ENCODE assay signal across 18 cellular contexts in the genomic region with DNA sequence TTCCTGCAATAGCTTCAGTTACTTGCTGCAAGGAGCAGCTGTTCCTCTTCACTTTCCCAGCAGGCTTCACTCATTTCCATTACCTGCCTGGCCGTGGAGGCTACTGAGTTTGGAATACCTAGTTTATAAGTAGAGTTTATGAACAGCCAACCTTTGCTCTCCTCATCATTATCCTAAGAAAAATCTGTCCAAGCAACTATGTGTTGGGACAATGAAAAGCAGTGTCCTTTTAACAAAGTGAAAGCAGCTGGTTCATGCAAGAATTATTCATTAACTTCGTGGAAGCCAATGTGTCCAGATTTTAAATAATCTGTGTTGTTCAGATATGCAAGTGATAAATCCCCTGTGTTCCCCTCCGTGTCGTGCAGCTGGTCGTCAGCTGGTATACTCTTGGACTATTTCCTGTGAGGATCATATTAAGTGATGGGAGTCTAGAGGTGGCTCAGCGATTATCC. TPM values are rescaled to one million over a fixed set of nuclear protein-coding genes. Genes with fewer than 3 reads are reported as not detected.
DNase-seq lines count a peak whose midpoint lies in the region; ATAC-seq, FAIRE-seq and TF ChIP-seq lines count a peak whose summit lies in the region.
"Had no signal": no experiment of that assay in that cellular context is flagged by ENCODE, and none has a peak within 500 bp of the region (broad histone marks: within the 10 kb centered on the region; RNA-seq: fewer than 3 reads in every experiment).

No MANE protein-coding gene starts in this region.

- no peaks in the 10 kb centered on the region for H4K20me1 ChIP-seq in SK-N-SH (ENCODE audit: insufficient read depth)
- no peaks in the 10 kb centered on the region for H4K20me1 ChIP-seq in astrocyte (ENCODE audit: insufficient read depth, low read length)

- H2BK15ac ChIP-seq in mesenchymal stem cell (ENCODE audit: low read depth, poor library complexity, severe bottlenecking), result no peak overlapping the region

- H3K4me1 ChIP-seq in SK-N-SH (ENCODE audit: control insufficient read depth in 1 of 2, insufficient read depth in 2 of 2, low read depth in 1 of 2, low read length in 1 of 2) (peaks cover 2 to 6% of the 10 kb centered on the region in 2 experiments; a peak in 2 of 4 replicates), astrocyte (ENCODE audit: insufficient read depth, low read length) (no peaks in the 10 kb centered on the region), mesenchymal stem cell (ENCODE audit: control insufficient read depth, insufficient read depth, low read depth, low read length) (no peaks in the 10 kb centered on the region), upper lobe of right lung (no peaks in the 10 kb centered on the region)

- no peaks in the 10 kb centered on the region for H3K9me3 Mint-ChIP-seq in astrocyte (ENCODE audit: unreplicated experiment)
- H3K9me3 Mint-ChIP-seq: activated T-cell treated with anti-CD3 and anti-CD28 coated beads, Interleukin-2, amount 50 U/mL, for 24 hours; dendritic cell treated with granulocyte-macrophage colony-stimulating factor and Interleukin-4, amounts not matched to agents 40 ng/mL and 50 ng/mL, for 4 days; natural killer cell treated with Interleukin-12 subunit alpha and Interleukin-12 subunit beta and Interleukin-15 and Interleukin-18, amount 100 ng/mL, for 72 hours had no signal

- H3K79me2 ChIP-seq in SK-N-SH (ENCODE audit: insufficient read depth) (no peaks in the 10 kb centered on the region), astrocyte (ENCODE audit: insufficient read depth, low read length) (no peaks in the 10 kb centered on the region)

- H3K27ac ChIP-seq in SK-N-SH (ENCODE audit: low read depth in 2 of 2, low read length in 1 of 2) (no peak overlapping the region), astrocyte (ENCODE audit: low read depth, low read length) (no peak overlapping the region), mesenchymal stem cell (ENCODE audit: low read length, poor library complexity, severe bottlenecking) (peak overlapping the region; percentile 38), upper lobe of right lung (no peak overlapping the region)

- TF ChIP-seq EP300 in SK-N-SH (IDR thresholded peaks at IDR 0.05; ENCODE audit: borderline replicate concordance in 1 of 2, low read depth in 1 of 2, low read length in 1 of 2), result no peak

- H3K9ac ChIP-seq in SK-N-SH, result no peak overlapping the region
- no peak overlapping the region for H3K9ac ChIP-seq in astrocyte (ENCODE audit: low read length)
- H3K9ac ChIP-seq in mesenchymal stem cell (ENCODE audit: low read length), result peak overlapping the region; percentile 44

- TF ChIP-seq RAD21 in SK-N-SH (IDR thresholded peaks at IDR 0.05; ENCODE audit: low read length), result no peak

- no peak overlapping the region for H3K14ac ChIP-seq in mesenchymal stem cell (ENCODE audit: low read length in 2 of 2)

- H4K91ac ChIP-seq in mesenchymal stem cell (ENCODE audit: low read length), result no peak overlapping the region

- WGBS in SK-N-SH (ENCODE audit: low lambda C conversion rate), result 76% methylated on average over 6 of the region's 6 CpGs
- WGBS in mesenchymal stem cell, result 75% methylated on average over 5 of the region's 6 CpGs

- peaks cover 14% of the 10 kb centered on the region for H3K4me1 Mint-ChIP-seq in astrocyte (ENCODE audit: low read depth, unreplicated experiment)

- no peak overlapping the region for H3K4me3 ChIP-seq in SK-N-SH (ENCODE audit: low read depth in 2 of 2, low read length in 1 of 2)
- no peak overlapping the region for H3K4me3 ChIP-seq in astrocyte (ENCODE audit: insufficient read depth, low read depth, low read length)
- H3K4me3 ChIP-seq in mesenchymal stem cell (ENCODE audit: insufficient read depth in 1 of 2, low read depth in 1 of 2, low read length in 2 of 2), result peak overlapping the region in 1 of 2 experiments; percentile 67
- peak overlapping the region; percentile 23 for H3K4me3 ChIP-seq in upper lobe of right lung

- H2AFZ ChIP-seq in SK-N-SH (ENCODE audit: low read depth) (0 out of 2 replicates have a peak overlapping the region, but pooled peaks have one; percentile 36), astrocyte (ENCODE audit: low read depth, low read length) (peak overlapping the region; percentile 55), mesenchymal stem cell (ENCODE audit: low read depth, low read length) (no peak overlapping the region)

- H3K18ac ChIP-seq in mesenchymal stem cell (ENCODE audit: low read depth in 1 of 2, low read length in 2 of 2), result no peak overlapping the region

- ATAC-seq in SK-N-SH treated with all-trans-retinoic acid at 6 μM for 48 hours (no peak), upper lobe of right lung (no peak)
- ATAC-seq: natural killer cell treated with Interleukin-12 subunit alpha and Interleukin-12 subunit beta and Interleukin-15 and Interleukin-18, amount 100 ng/mL, for 72 hours had no signal

- H3K79me1 ChIP-seq in mesenchymal stem cell (replicated peaks; ENCODE audit: low read length, poor library complexity, severe bottlenecking), result no peaks in the 10 kb centered on the region

- no peak overlapping the region for H3K4ac ChIP-seq in mesenchymal stem cell (ENCODE audit: low read depth in 1 of 2, low read length in 2 of 2)

- no peak overlapping the region for H2BK120ac ChIP-seq in mesenchymal stem cell (ENCODE audit: low read depth, low read length)

- no peak overlapping the region for H4K8ac ChIP-seq in mesenchymal stem cell (ENCODE audit: low read length)

- no peak overlapping the region for H3K4me3 Mint-ChIP-seq in astrocyte (ENCODE audit: unreplicated experiment)
- H3K4me3 Mint-ChIP-seq: activated T-cell treated with anti-CD3 and anti-CD28 coated beads, Interleukin-2, amount 50 U/mL, for 24 hours; dendritic cell treated with granulocyte-macrophage colony-stimulating factor and Interleukin-4, amounts not matched to agents 40 ng/mL and 50 ng/mL, for 4 days; natural killer cell treated with Interleukin-12 subunit alpha and Interleukin-12 subunit beta and Interleukin-15 and Interleukin-18, amount 100 ng/mL, for 72 hours had no signal

- H3K23ac ChIP-seq in mesenchymal stem cell (ENCODE audit: low read length in 2 of 2), result no peak overlapping the region

- H3K27ac Mint-ChIP-seq in astrocyte (ENCODE audit: unreplicated experiment), result no peak overlapping the region
- H3K27ac Mint-ChIP-seq: activated T-cell treated with anti-CD3 and anti-CD28 coated beads, Interleukin-2, amount 50 U/mL, for 24 hours; dendritic cell treated with granulocyte-macrophage colony-stimulating factor and Interleukin-4, amounts not matched to agents 40 ng/mL and 50 ng/mL, for 4 days; natural killer cell treated with Interleukin-12 subunit alpha and Interleukin-12 subunit beta and Interleukin-15 and Interleukin-18, amount 100 ng/mL, for 72 hours had no signal

- no peaks in the 10 kb centered on the region for H3K36me3 Mint-ChIP-seq in astrocyte (ENCODE audit: low read depth, unreplicated experiment)
- H3K36me3 Mint-ChIP-seq: natural killer cell treated with Interleukin-12 subunit alpha and Interleukin-12 subunit beta and Interleukin-15 and Interleukin-18, amount 100 ng/mL, for 72 hours had no signal

- TF ChIP-seq CTCF in SK-N-SH (IDR thresholded peaks at IDR 0.05), result no peak
- no peak for TF ChIP-seq CTCF in astrocyte (IDR thresholded peaks at IDR 0.05; ENCODE audit: insufficient read depth, low read depth, low read length)
- no peak for TF ChIP-seq CTCF in upper lobe of right lung (IDR thresholded peaks at IDR 0.05)

- no peaks in the 10 kb centered on the region for H3K27me3 ChIP-seq in SK-N-SH (ENCODE audit: insufficient read depth)
- no peaks in the 10 kb centered on the region for H3K27me3 ChIP-seq in astrocyte (ENCODE audit: insufficient read depth, low read length)
- H3K27me3 ChIP-seq in mesenchymal stem cell (ENCODE audit: control insufficient read depth in 1 of 2, insufficient read depth in 1 of 2, low read length in 2 of 2), result no peaks in the 10 kb centered on the region
- no peaks in the 10 kb centered on the region for H3K27me3 ChIP-seq in upper lobe of right lung

- H3K9me3 ChIP-seq in SK-N-SH (no peaks in the 10 kb centered on the region), astrocyte (ENCODE audit: insufficient read depth, low read depth, low read length) (no peaks in the 10 kb centered on the region), mesenchymal stem cell (ENCODE audit: control insufficient read depth, low read length) (no peaks in the 10 kb centered on the region), upper lobe of right lung (no peaks in the 10 kb centered on the region)

- H3F3A ChIP-seq in SK-N-SH (replicated peaks; ENCODE audit: insufficient read depth), result no peaks in the 10 kb centered on the region

- H3K27me3 Mint-ChIP-seq in astrocyte (ENCODE audit: low read depth, unreplicated experiment), result no peaks in the 10 kb centered on the region
- H3K27me3 Mint-ChIP-seq: dendritic cell treated with granulocyte-macrophage colony-stimulating factor and Interleukin-4, amounts not matched to agents 40 ng/mL and 50 ng/mL, for 4 days had no signal

- POLR2A ChIA-PET in SK-N-SH (lab: Yijun Ruan, JAX), result no interaction called here

- H3K9me2 ChIP-seq in SK-N-SH, result no peaks in the 10 kb centered on the region

- no peak overlapping the region for H2BK12ac ChIP-seq in mesenchymal stem cell (ENCODE audit: low read length in 2 of 2)

- CTCF ChIA-PET in SK-N-SH (lab: Yijun Ruan, JAX), result interaction anchor here (0.9 to 1.4 kb wide), 3 partner anchors 9 to 79 kb away, joined by 3 read pairs; a partner anchor contains a TSS

- H3K36me3 ChIP-seq in SK-N-SH (replicated peaks in 1 of 2; ENCODE audit: control insufficient read depth in 1 of 2, insufficient read depth in 2 of 2, low read length in 1 of 2) (no peaks in the 10 kb centered on the region), astrocyte (ENCODE audit: insufficient read depth, low read length) (no peaks in the 10 kb centered on the region), mesenchymal stem cell (ENCODE audit: control insufficient read depth in 1 of 2, insufficient read depth in 2 of 2, low read depth in 1 of 2, low read length in 2 of 2) (no peaks in the 10 kb centered on the region), upper lobe of right lung (no peaks in the 10 kb centered on the region)

- no peak overlapping the region for H2BK5ac ChIP-seq in mesenchymal stem cell (ENCODE audit: low read depth, low read length, poor library complexity, severe bottlenecking)

- DNase-seq in SK-N-SH (no peak), astrocyte (ENCODE audit: low read depth) (no peak), mesenchymal stem cell (peak; percentile 8), upper lobe of right lung (no peak), NCI-H2107 treated with DMSO at 0.1 percent for 48 hours (lab: John Stamatoyannopoulos, UW; ENCODE audit: unreplicated experiment) (no peak), inferior parietal cortex (ENCODE audit: extremely low spot score) (no peak)
- DNase-seq in NK-92 treated with Interleukin-12 subunit alpha and Interleukin-12 subunit beta, amount 100 ng/mL, for 24 hours (lab: John Stamatoyannopoulos, UW), result no peak
- DNase-seq: 8988T; activated CD4-positive, alpha-beta T cell treated with anti-CD3 and anti-CD28 coated beads for 4 hours; activated T-cell treated with anti-CD3 and anti-CD28 coated beads, Interleukin-2, amount 50 U/mL, for 24 hours; DMS153; MV-4-11; NCI-H226 had no signal

- intact Hi-C loops in upper lobe of right lung (cut with DNase I), result no loop called here

- H3K4me2 ChIP-seq in SK-N-SH (no peak overlapping the region), astrocyte (ENCODE audit: low read length) (peak overlapping the region; percentile 34), mesenchymal stem cell (ENCODE audit: low read length, poor library complexity, severe bottlenecking) (peak overlapping the region; percentile 46)

- no peak for FAIRE-seq in astrocyte (lab: Jason Lieb, UNC)
- FAIRE-seq: frontal cortex, H54 had no signal

- H2AK5ac ChIP-seq in mesenchymal stem cell (ENCODE audit: low read length, severe bottlenecking), result peak overlapping the region; percentile 22

RNA-seq across cellular contexts. Expression of a gene that starts 39.3 kb away (rescaled TPM):
- 61.7 and 96.1 TPM in 2 replicates for polyA plus RNA-seq in SK-N-SH (2012; rRNA removed)
- polyA plus RNA-seq in SK-N-SH (2012; cell fraction: cytosol; rRNA removed), result 90.3 and 92.1 TPM in 2 replicates
- polyA plus RNA-seq in SK-N-SH (2012; cell fraction: nucleus; rRNA removed), result 17.1 and 47.6 TPM in 2 replicates
- total RNA-seq in astrocyte (534 and 562 TPM in 2 replicates), upper lobe of right lung (178 TPM)
- 238 TPM for polyA plus RNA-seq in mesenchymal stem cell (2013, experiment 1 of 2)
- polyA plus RNA-seq in mesenchymal stem cell (2013, experiment 2 of 2), result 261 TPM
